In genomic region chr12:103800252-103800771, GRCh38 we compare ENCODE assay signal across 2 cellular contexts.
TF ChIP-seq lines count a peak whose summit lies in the region.

No MANE protein-coding gene starts in this region.

TF ChIP-seq in IMR-90, 13 proteins besides CTCF, POLR2A, EP300 and RAD21 (continued from another document):
- no peak for TF ChIP-seq SMC3 (IDR thresholded peaks at IDR 0.05; ENCODE audit: low read depth, low read length)
- TF ChIP-seq CEBPB (IDR thresholded peaks at IDR 0.05; ENCODE audit: low read depth, low read length) = no peak
- no peak for TF ChIP-seq NFE2L2 (IDR thresholded peaks at IDR 0.05; ENCODE audit: low read depth, low read length)

TF ChIP-seq in WTC11, 78 proteins besides CTCF, POLR2A, EP300 and RAD21 (continued from another document):
- TF ChIP-seq ZNF532 (CRISPR knock-in tag; IDR thresholded peaks at IDR 0.05; ENCODE audit: borderline replicate concordance) = no peak
- no peak for TF ChIP-seq E2F5 (CRISPR knock-in tag; IDR thresholded peaks at IDR 0.05)
- TF ChIP-seq E2F1 (CRISPR knock-in tag; IDR thresholded peaks at IDR 0.05) = no peak
- TF ChIP-seq GTF2I (CRISPR knock-in tag; conservative IDR thresholded peaks at IDR 0.05) = no peak
- TF ChIP-seq TCF7 (CRISPR knock-in tag; IDR thresholded peaks at IDR 0.05; ENCODE audit: low read depth) = no peak
- TF ChIP-seq CREB1 (CRISPR knock-in tag; IDR thresholded peaks at IDR 0.05) = no peak
- no peak for TF ChIP-seq ZNF416 (CRISPR knock-in tag; IDR thresholded peaks at IDR 0.05)
- no peak for TF ChIP-seq ATF2 (CRISPR knock-in tag; IDR thresholded peaks at IDR 0.05; ENCODE audit: borderline replicate concordance, low read depth)
